In genomic region chr2:60554649-60555065, GRCh38 we compare ENCODE assay signal across 1 cellular context.
TF ChIP-seq lines count a peak whose summit lies in the region.

No MANE protein-coding gene starts in this region.

TF ChIP-seq in HEK293, 187 proteins besides CTCF, POLR2A, EP300 and RAD21 (continued from another document):
- TF ChIP-seq TCF7L2 (IDR thresholded peaks at IDR 0.05; ENCODE audit: borderline replicate concordance, low read depth, low read length) (no peak), ZNF174 (tag by site-specific recombination; IDR thresholded peaks at IDR 0.05) (no peak), PRDM1 (tag by site-specific recombination; IDR thresholded peaks at IDR 0.05) (no peak), ZNF211 (tag by site-specific recombination; IDR thresholded peaks at IDR 0.05; ENCODE audit: low read depth) (no peak), ZNF626 (tag by site-specific recombination; IDR thresholded peaks at IDR 0.05) (no peak), ZNF18 (tag by site-specific recombination; IDR thresholded peaks at IDR 0.05) (no peak), ZBTB21 (tag by site-specific recombination; IDR thresholded peaks at IDR 0.05) (no peak), ZNF214 (tag by site-specific recombination; IDR thresholded peaks at IDR 0.05; ENCODE audit: borderline replicate concordance) (no peak), GLIS1 (tag by site-specific recombination; IDR thresholded peaks at IDR 0.05) (peak; percentile 93), ZSCAN30 (tag by site-specific recombination; IDR thresholded peaks at IDR 0.05) (0 out of 2 replicates have a peak, but pooled peaks have one; percentile 0), ZNF623 (tag by site-specific recombination; IDR thresholded peaks at IDR 0.05) (no peak)
